ENCODE assay signal across 25 cellular contexts in genomic region chr10:6469661-6470060, GRCh38.
"Had no signal": no experiment of that assay in that cellular context is flagged by ENCODE, and none has a peak within 500 bp of the region (broad histone marks: within the 10 kb centered on the region; RNA-seq: fewer than 3 reads in every experiment).

No MANE protein-coding gene starts in this region.

- H3K27me3 ChIP-seq: colonic mucosa had no signal

- H3K9me3 ChIP-seq: colonic mucosa had no signal

- H3K27me3 Mint-ChIP-seq: activated CD4-positive, alpha-beta memory T cell treated with anti-CD3 and anti-CD28 coated beads for 36 hours; activated CD4-positive, alpha-beta T cell treated with anti-CD3 and anti-CD28 coated beads, Interleukin-2, amount 10 ng/mL, durations not matched to agents 24 days and 14 days; activated naive CD4-positive, alpha-beta T cell treated with anti-CD3 and anti-CD28 coated beads, Interleukin-2, amount 50 U/mL, for 24 hours had no signal

- H3K27ac Mint-ChIP-seq: activated CD4-positive, alpha-beta memory T cell treated with anti-CD3 and anti-CD28 coated beads for 36 hours; activated CD4-positive, alpha-beta T cell treated with anti-CD3 and anti-CD28 coated beads, Interleukin-2, amount 10 ng/mL, durations not matched to agents 24 days and 14 days; WTC11 had no signal

- H3K9me3 Mint-ChIP-seq: activated CD4-positive, alpha-beta memory T cell treated with anti-CD3 and anti-CD28 coated beads for 36 hours; activated naive CD4-positive, alpha-beta T cell treated with anti-CD3 and anti-CD28 coated beads, Interleukin-2, amount 50 U/mL, for 24 hours had no signal

- ATAC-seq: Panc1, Right ventricle myocardium inferior, SK-N-SH treated with all-trans-retinoic acid at 6 μM for 48 hours, WTC11 had no signal

- H3K27ac ChIP-seq: colonic mucosa had no signal

- H3K4me3 Mint-ChIP-seq: activated CD4-positive, alpha-beta memory T cell treated with anti-CD3 and anti-CD28 coated beads for 36 hours; activated CD4-positive, alpha-beta T cell treated with anti-CD3 and anti-CD28 coated beads, Interleukin-2, amount 10 ng/mL, durations not matched to agents 24 days and 14 days; activated naive CD4-positive, alpha-beta T cell treated with anti-CD3 and anti-CD28 coated beads, Interleukin-2, amount 50 U/mL, for 24 hours; activated T-helper 1 cell treated with anti-CD3 and anti-CD28 coated beads, Interleukin-12 subunit alpha, Interleukin-12 subunit beta, Interleukin-2, Interleukin-4 antibody, amounts not matched to agents 30 ng/mL and 10 ng/mL and 1 ng/mL, durations not matched to agents 14 hours and 24 hours and 36 hours; WTC11 had no signal

- H3K36me3 ChIP-seq: colonic mucosa had no signal

- H3K4me3 ChIP-seq: colonic mucosa had no signal

- DNase-seq: activated CD4-positive, alpha-beta memory T cell treated with anti-CD3 and anti-CD28 coated beads for 36 hours; activated CD4-positive, alpha-beta T cell treated with anti-CD3 and anti-CD28 coated beads, Interleukin-2, amount 10 ng/mL, durations not matched to agents 24 days and 14 days; activated CD4-positive, CD25-positive, alpha-beta regulatory T cell treated with anti-CD3 and anti-CD28 coated beads, Interleukin-2, amount 50 U/mL, for 72 hours; activated CD8-positive, alpha-beta memory T cell treated with anti-CD3 and anti-CD28 coated beads, Interleukin-2, amount 50 U/mL, for 4 hours; activated effector memory CD4-positive, alpha-beta T cell treated with Interleukin-2 at 50 U/mL for 16 hours; activated naive CD4-positive, alpha-beta T cell; colonic mucosa; Kasumi-1; NCI-H1105 treated with DMSO at 0.1 percent for 48 hours; NCI-H1436 treated with DMSO at 0.1 percent for 48 hours; NCI-H187; NCI-H2081; NCI-H510A treated with DMSO at 0.1 percent for 48 hours; NCI-H69; NK-92 treated with Interleukin-12 subunit alpha and Interleukin-12 subunit beta, amount 100 ng/mL, for 24 hours; OCI-M1; RPMI8226; SW 1271; T-helper 9 cell had no signal

- H3K4me1 ChIP-seq: colonic mucosa had no signal
